ENCODE assay signal across 24 cellular contexts in the genomic region with DNA sequence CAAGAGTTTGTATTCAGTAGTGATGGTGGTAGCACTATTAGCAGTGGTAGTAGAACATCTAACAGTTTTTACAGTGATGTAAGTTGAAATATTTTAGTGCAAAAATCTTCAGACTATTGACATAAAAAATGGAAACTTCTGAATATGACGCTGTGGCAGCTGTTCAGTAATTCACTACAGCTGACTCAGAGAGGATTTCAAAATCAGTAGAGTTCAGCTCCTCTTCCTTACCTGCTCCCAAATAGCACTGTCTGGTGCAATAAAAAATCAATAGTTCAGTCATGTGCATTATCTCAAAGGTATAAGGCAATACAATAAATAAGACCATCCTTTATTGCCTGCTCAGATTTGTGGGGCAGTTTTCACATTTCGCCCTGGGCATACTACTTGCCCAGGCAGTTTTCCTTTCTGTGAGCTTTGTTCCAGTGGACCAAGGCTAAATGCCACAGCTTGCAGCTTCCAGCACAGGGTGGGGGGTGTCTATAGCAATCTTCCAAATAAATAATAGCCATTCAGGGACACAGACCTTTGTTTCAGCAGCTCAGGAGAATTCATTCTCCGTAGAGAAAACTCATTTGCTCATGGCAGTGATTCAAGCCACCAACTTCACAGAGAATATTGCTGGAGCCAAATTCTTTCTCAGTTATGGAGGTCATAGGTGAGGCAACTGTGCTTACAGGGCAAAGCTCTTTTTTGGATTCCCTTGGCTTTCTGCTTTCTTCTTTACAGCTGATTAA. TPM values are rescaled to one million over a fixed set of nuclear protein-coding genes. Genes with fewer than 3 reads are reported as not detected.
DNase-seq lines count a peak whose midpoint lies in the region; ATAC-seq and TF ChIP-seq lines count a peak whose summit lies in the region.
"Had no signal": no experiment of that assay in that cellular context is flagged by ENCODE, and none has a peak within 500 bp of the region (broad histone marks: within the 10 kb centered on the region; RNA-seq: fewer than 3 reads in every experiment).

No MANE protein-coding gene starts in this region.

- H3K4me3 Mint-ChIP-seq in effector memory CD8-positive, alpha-beta T cell: no peak overlapping the region
- H3K4me3 Mint-ChIP-seq: activated B cell treated with CpG ODN at 0.5 μM for 24 hours; activated CD4-positive, alpha-beta memory T cell treated with anti-CD3 and anti-CD28 coated beads for 36 hours; CD4-positive, alpha-beta T cell had no signal

- ATAC-seq in omental fat pad (ENCODE audit: low FRiP score) (peak; percentile 80), upper lobe of right lung (no peak)
- no peak for ATAC-seq in effector memory CD8-positive, alpha-beta T cell (replicated peaks)
- ATAC-seq: heart left ventricle, left ventricle myocardium superior had no signal

- no peaks in the 10 kb centered on the region for H3K9me3 Mint-ChIP-seq in effector memory CD8-positive, alpha-beta T cell
- H3K9me3 Mint-ChIP-seq: activated B cell treated with CpG ODN at 0.5 μM for 24 hours; activated CD4-positive, alpha-beta memory T cell treated with anti-CD3 and anti-CD28 coated beads for 36 hours; CD4-positive, alpha-beta T cell had no signal

- TF ChIP-seq CTCF in adrenal gland (IDR thresholded peaks at IDR 0.05): no peak
- no peak for TF ChIP-seq CTCF in omental fat pad (IDR thresholded peaks at IDR 0.05)
- no peak for TF ChIP-seq CTCF in upper lobe of right lung (IDR thresholded peaks at IDR 0.05)

- H3K9me3 ChIP-seq in adrenal gland (replicated peaks in 1 of 3): no peaks in the 10 kb centered on the region
- no peaks in the 10 kb centered on the region for H3K9me3 ChIP-seq in upper lobe of right lung
- H3K9me3 ChIP-seq: esophagus squamous epithelium, heart left ventricle, Peyer's patch, testis had no signal

- H3K36me3 Mint-ChIP-seq in effector memory CD8-positive, alpha-beta T cell (ENCODE audit: insufficient read depth): no peaks in the 10 kb centered on the region
- H3K36me3 Mint-ChIP-seq: activated CD4-positive, alpha-beta memory T cell treated with anti-CD3 and anti-CD28 coated beads for 36 hours had no signal

- H3K27ac Mint-ChIP-seq in effector memory CD8-positive, alpha-beta T cell: no peak overlapping the region
- H3K27ac Mint-ChIP-seq: activated B cell treated with CpG ODN at 0.5 μM for 24 hours; activated CD4-positive, alpha-beta memory T cell treated with anti-CD3 and anti-CD28 coated beads for 36 hours; CD4-positive, alpha-beta T cell had no signal

- peak; percentile 49 for DNase-seq in AG20443 (ENCODE audit: low spot score)
- DNase-seq in adrenal gland: peak in 6 of 7 donors; percentile 10 to 56 (median 44)
- DNase-seq in fibroblast of gingiva (ENCODE audit: low read depth): peak; percentile 41
- no peak for DNase-seq in omental fat pad (ENCODE audit: low spot score)
- DNase-seq in effector memory CD8-positive, alpha-beta T cell: no peak
- no peak for DNase-seq in NCI-H1930 (lab: John Stamatoyannopoulos, UW)
- no peak for DNase-seq in superior temporal gyrus (ENCODE audit: extremely low spot score)
- no peak for DNase-seq in upper lobe of right lung
- DNase-seq: activated B cell treated with CpG ODN at 0.5 μM for 24 hours; activated CD4-positive, alpha-beta memory T cell treated with anti-CD3 and anti-CD28 coated beads for 36 hours; CD4-positive, alpha-beta T cell; effector memory CD4-positive, alpha-beta T cell; esophagus squamous epithelium; GDM1; heart left ventricle; KG1; left ventricle myocardium superior; NCI-H2029 treated with DMSO at 0.1 percent for 48 hours; NCI-H510A; NK-92 treated with Interleukin-12 subunit alpha and Interleukin-12 subunit beta, amount 100 ng/mL, for 24 hours; Peyer's patch; stimulated activated CD4-positive, alpha-beta T cell treated with anti-CD3 and anti-CD28 coated beads, Interleukin-15, amount 100 ng/mL, for 24 hours; T-helper 9 cell; testis had no signal

- H3K4me3 ChIP-seq in adrenal gland: peak overlapping the region in 1 of 4 donors; percentile 4
- no peak overlapping the region for H3K4me3 ChIP-seq in upper lobe of right lung
- H3K4me3 ChIP-seq: esophagus squamous epithelium, heart left ventricle, Peyer's patch, testis had no signal

- H3K4me1 ChIP-seq in adrenal gland (replicated peaks in 1 of 2): peaks cover 0 to 4% of the 10 kb centered on the region in 2 donors
- no peaks in the 10 kb centered on the region for H3K4me1 ChIP-seq in upper lobe of right lung
- H3K4me1 ChIP-seq: esophagus squamous epithelium, heart left ventricle, Peyer's patch had no signal

- H3K27me3 ChIP-seq in adrenal gland: no peaks in the 10 kb centered on the region
- H3K27me3 ChIP-seq in upper lobe of right lung: no peaks in the 10 kb centered on the region
- H3K27me3 ChIP-seq: esophagus squamous epithelium, Peyer's patch, testis had no signal

- no peaks in the 10 kb centered on the region for H3K4me1 Mint-ChIP-seq in effector memory CD8-positive, alpha-beta T cell (ENCODE audit: low read depth in 2 of 2)
- H3K4me1 Mint-ChIP-seq: activated B cell treated with CpG ODN at 0.5 μM for 24 hours had no signal

- peak in 1 of 2 donors; percentile 36 for TF ChIP-seq POLR2A in adrenal gland (IDR thresholded peaks at IDR 0.05)

- H3K27ac ChIP-seq in adrenal gland (peak overlapping the region; percentile 51 to 75 (median 67)), upper lobe of right lung (no peak overlapping the region)
- H3K27ac ChIP-seq: esophagus squamous epithelium, heart left ventricle, Peyer's patch, testis had no signal

- intact Hi-C loops in adrenal gland (cut with DNase I): no loop called here
- intact Hi-C loops in upper lobe of right lung (cut with DNase I): no loop called here

- H3K36me3 ChIP-seq in adrenal gland (replicated peaks in 1 of 2) (no peaks in the 10 kb centered on the region), upper lobe of right lung (no peaks in the 10 kb centered on the region)
- H3K36me3 ChIP-seq: esophagus squamous epithelium, heart left ventricle, Peyer's patch had no signal

- H3K27me3 Mint-ChIP-seq in effector memory CD8-positive, alpha-beta T cell: peaks cover 21 to 22% of the 10 kb centered on the region in 2 donors

- whole genome bisulfite sequencing in adrenal gland, 4 donors: 28 to 38% (median 32%) methylated on average over 3 of the region's 3 CpGs

RNA-seq across cellular contexts. Expression of gene GORASP2, which starts 33.9 kb away (rescaled TPM):
- total RNA-seq in adrenal gland (100 to 1,000 TPM in 2 of 8 donors, 10 to 100 TPM in 6; 72.2 to 138 (median 89.0) TPM), omental fat pad (10 to 100 TPM; 42.7 to 50.5 (median 46.1) TPM), upper lobe of right lung (69.7 TPM)
- 100 to 1,000 TPM in 1 of 3 donors, 10 to 100 TPM in 2; 25.6 to 201 (median 30.2) TPM for polyA plus RNA-seq in adrenal gland

Comparison
In these comparisons a context has a peak if more than half of its experiments do, and no peak if none do; other contexts are left out.
1. DNase-seq: peak in AG20443 (single experiment), adrenal gland (6 of 7) and fibroblast of gingiva (single experiment); none in omental fat pad (single experiment), effector memory CD8-positive, alpha-beta T cell (0 of 3), NCI-H1930 (0 of 2), superior temporal gyrus (single experiment) and upper lobe of right lung (single experiment).